In the genomic region with DNA sequence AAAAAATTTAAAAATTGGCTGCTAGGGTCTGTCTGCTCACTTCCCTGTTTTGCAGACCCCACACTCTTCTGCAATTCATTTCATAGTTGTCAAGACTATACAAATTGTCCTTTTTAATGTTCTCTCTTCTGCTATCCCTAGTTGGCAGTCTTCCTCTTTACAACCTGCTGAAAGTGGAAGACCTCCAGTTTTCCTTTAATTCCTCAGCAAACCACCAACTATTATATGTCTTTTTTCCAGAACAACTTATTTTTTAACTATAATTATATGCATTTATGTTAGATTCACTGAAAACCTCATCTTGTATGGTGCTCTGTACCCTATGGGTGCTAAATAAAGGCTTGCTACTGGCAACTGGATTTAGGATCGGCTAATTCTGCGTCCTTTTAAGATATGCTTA, we compare ENCODE assay signal across 8 cellular contexts. TPM values are rescaled to one million over a fixed set of nuclear protein-coding genes. Genes with fewer than 3 reads are reported as not detected.
DNase-seq lines count a peak whose midpoint lies in the region; ATAC-seq and TF ChIP-seq lines count a peak whose summit lies in the region.

No MANE protein-coding gene starts in this region.

- H3K27me3 Mint-ChIP-seq in activated T-cell treated with anti-CD3 and anti-CD28 coated beads, Interleukin-2, amount 50 U/mL, for 4 hours (ENCODE audit: low read depth) = no peaks in the 10 kb centered on the region

- H3K4me3 ChIP-seq in WI38 (ENCODE audit: low read depth, low read length) (peak overlapping the region; percentile 57), transverse colon (peak overlapping the region; percentile 17 to 69 (median 56))

- no peaks in the 10 kb centered on the region for H3K27me3 ChIP-seq in transverse colon

- intact Hi-C loops in transverse colon (cut with DNase I; ENCODE audit: low total_unique reads) = no loop called here

- peaks cover 0 to 9% (median 7%) of the 10 kb centered on the region in 4 donors for H3K4me1 ChIP-seq in transverse colon

- H3K36me3 Mint-ChIP-seq in activated T-cell treated with anti-CD3 and anti-CD28 coated beads, Interleukin-2, amount 50 U/mL, for 4 hours (ENCODE audit: insufficient read depth) = peaks cover 27% of the 10 kb centered on the region

- no peaks in the 10 kb centered on the region for H3K9me3 Mint-ChIP-seq in activated T-cell treated with anti-CD3 and anti-CD28 coated beads, Interleukin-2, amount 50 U/mL, for 4 hours

- TF ChIP-seq CTCF in WI38 (IDR thresholded peaks at IDR 0.05; ENCODE audit: low read depth, low read length) (no peak), transverse colon (IDR thresholded peaks at IDR 0.05) (no peak)

- DNase-seq in activated T-cell treated with anti-CD3 and anti-CD28 coated beads, Interleukin-2, amount 50 U/mL, for 4 hours = no peak
- DNase-seq in activated T-cell treated with anti-CD3 and anti-CD28 coated beads for 4 hours (no peak), inferior parietal cortex (ENCODE audit: extremely low spot score) (peak; percentile 9), transverse colon (no peak), caudate nucleus (lab: John Stamatoyannopoulos, UW) (no peak)

- no peak for TF ChIP-seq POLR2A in transverse colon (IDR thresholded peaks at IDR 0.05)

- peak overlapping the region; percentile 91 to 96 (median 92) for H3K27ac ChIP-seq in transverse colon
- no peak overlapping the region for H3K27ac ChIP-seq in caudate nucleus (ENCODE audit: low read depth, low read length)

- H3K4me3 Mint-ChIP-seq in activated T-cell treated with anti-CD3 and anti-CD28 coated beads, Interleukin-2, amount 50 U/mL, for 4 hours = peak overlapping the region; percentile 94

- H3K36me3 ChIP-seq in transverse colon = no peaks in the 10 kb centered on the region

- in situ Hi-C loops in transverse colon (cut with MboI; ENCODE audit: low pct_ligation_motif_present in 1 of 4, low pct_unique_long_range_greater_than_20kb in 1 of 4, low sequenced_read_pairs in 3 of 4) = no loop called here

- WGBS in transverse colon (ENCODE audit: low coverage in 1 of 2), 2 donors = 36 to 40% methylated on average over 2 of the region's 2 CpGs

- TF ChIP-seq EP300 in transverse colon (IDR thresholded peaks at IDR 0.05; ENCODE audit: low read depth) = no peak

- H3K4me1 Mint-ChIP-seq in activated T-cell treated with anti-CD3 and anti-CD28 coated beads, Interleukin-2, amount 50 U/mL, for 4 hours (ENCODE audit: low read depth) = peaks cover 43% of the 10 kb centered on the region

- H3K9me3 ChIP-seq in transverse colon = no peaks in the 10 kb centered on the region

- ATAC-seq in activated T-cell treated with anti-CD3 and anti-CD28 coated beads, Interleukin-2, amount 50 U/mL, for 4 hours = no peak
- ATAC-seq in HG03571 (IDR thresholded peaks at IDR 0.05; ENCODE audit: unreplicated experiment) (no peak), GM21737 (IDR thresholded peaks at IDR 0.05; ENCODE audit: unreplicated experiment) (no peak)

RNA-seq across cellular contexts. Expression of a gene that starts 1.1 kb away (rescaled TPM):
- 10 to 100 TPM; 35.6 to 50.5 (median 36.6) TPM for total RNA-seq in activated T-cell treated with anti-CD3 and anti-CD28 coated beads, Interleukin-2, amount 50 U/mL, for 4 hours
- total RNA-seq in transverse colon = 10 to 100 TPM in 3 of 4 donors, 1 to 10 TPM in 1; 4.2 to 32.1 (median 18.7) TPM

RNA-seq across cellular contexts. Expression of a gene that starts 50.6 kb away (rescaled TPM):
- 10 to 100 TPM in 1 of 3 donors, 1 to 10 TPM in 2; 7.8 to 10.0 (median 9.6) TPM for total RNA-seq in activated T-cell treated with anti-CD3 and anti-CD28 coated beads, Interleukin-2, amount 50 U/mL, for 4 hours
- total RNA-seq in transverse colon = 10 to 100 TPM in 1 of 4 donors, 1 to 10 TPM in 3; 2.8 to 11.6 (median 8.8) TPM

RNA-seq across cellular contexts. Expression of a gene that starts 50.8 kb away (rescaled TPM):
- 1 to 10 TPM; 3.0 to 3.3 (median 3.2) TPM for total RNA-seq in activated T-cell treated with anti-CD3 and anti-CD28 coated beads, Interleukin-2, amount 50 U/mL, for 4 hours
- total RNA-seq in transverse colon = 10 to 100 TPM; 23.5 to 36.7 (median 25.4) TPM

Comparison
In these comparisons a context has a peak if more than half of its experiments do, and no peak if none do; other contexts are left out.
1. RNA of a gene that starts 50.8 kb away (total RNA-seq): 23.5 to 36.7 TPM in transverse colon; 3.0 to 3.3 TPM in activated T-cell treated with anti-CD3 and anti-CD28 coated beads, Interleukin-2, amount 50 U/mL, for 4 hours; every median in the first group is over 4 times any median in the second.